11 cellular contexts compared by ENCODE assay signal in genomic region chr5:1930501-1930879, GRCh38. TPM values are rescaled to one million over a fixed set of nuclear protein-coding genes. Genes with fewer than 3 reads are reported as not detected.
A peak's percentile ranks its signal among the peaks of the same experiment; 100 is the strongest.
DNase-seq lines count a peak whose midpoint lies in the region; ATAC-seq, FAIRE-seq and TF ChIP-seq lines count a peak whose summit lies in the region.
"Had no signal": no experiment of that assay in that cellular context is flagged by ENCODE, and none has a peak within 500 bp of the region (broad histone marks: within the 10 kb centered on the region; RNA-seq: fewer than 3 reads in every experiment).

No MANE protein-coding gene starts in this region.

- peak overlapping the region; percentile 22 for H3K4me3 ChIP-seq in bronchial epithelial cell (ENCODE audit: low read depth, low read length)
- peak overlapping the region; percentile 65 for H3K4me3 ChIP-seq in iPS-20b (ENCODE audit: low read length)
- no peak overlapping the region for H3K4me3 ChIP-seq in small intestine (ENCODE audit: low read depth in 1 of 2, low read length in 2 of 2)

- H3K27ac ChIP-seq in iPS-20b (ENCODE audit: low read length), result no peak overlapping the region
- no peak overlapping the region for H3K27ac ChIP-seq in small intestine (ENCODE audit: low read depth in 1 of 2, low read length in 1 of 2)

- peaks cover 21% of the 10 kb centered on the region for H3K27me3 Mint-ChIP-seq in stimulated activated memory B cell treated with anti-CD40 and anti-IgM and Interleukin-4, amounts not matched to agents 10 μg/mL and 1 μg/mL and 100 μg/mL, for 72 hours

- no peaks in the 10 kb centered on the region for H3K36me3 Mint-ChIP-seq in stimulated activated memory B cell treated with anti-CD40 and anti-IgM and Interleukin-4, amounts not matched to agents 10 μg/mL and 1 μg/mL and 100 μg/mL, for 72 hours
- H3K36me3 Mint-ChIP-seq: activated CD8-positive, alpha-beta memory T cell treated with anti-CD3 and anti-CD28 coated beads, Interleukin-2, amount 10 ng/mL, durations not matched to agents 7 days and 5 days had no signal

- no peaks in the 10 kb centered on the region for H3K4me1 Mint-ChIP-seq in stimulated activated memory B cell treated with anti-CD40 and anti-IgM and Interleukin-4, amounts not matched to agents 10 μg/mL and 1 μg/mL and 100 μg/mL, for 72 hours
- H3K4me1 Mint-ChIP-seq: activated CD8-positive, alpha-beta memory T cell treated with anti-CD3 and anti-CD28 coated beads, Interleukin-2, amount 10 ng/mL, durations not matched to agents 7 days and 5 days had no signal

- H3K27ac Mint-ChIP-seq in stimulated activated memory B cell treated with anti-CD40 and anti-IgM and Interleukin-4, amounts not matched to agents 10 μg/mL and 1 μg/mL and 100 μg/mL, for 72 hours, result no peak overlapping the region
- H3K27ac Mint-ChIP-seq: activated CD8-positive, alpha-beta memory T cell treated with anti-CD3 and anti-CD28 coated beads, Interleukin-2, amount 10 ng/mL, durations not matched to agents 7 days and 5 days had no signal

- no peaks in the 10 kb centered on the region for H3K27me3 ChIP-seq in bronchial epithelial cell (ENCODE audit: control insufficient read depth, insufficient read depth, low read length)
- H3K27me3 ChIP-seq in iPS-20b (ENCODE audit: insufficient read depth, low read length), result peaks cover 52% of the 10 kb centered on the region
- peaks cover 13 to 21% of the 10 kb centered on the region in 2 donors for H3K27me3 ChIP-seq in small intestine (ENCODE audit: control insufficient read depth in 2 of 2, insufficient read depth in 2 of 2, low read length in 2 of 2)

- H3K4me3 Mint-ChIP-seq in stimulated activated memory B cell treated with anti-CD40 and anti-IgM and Interleukin-4, amounts not matched to agents 10 μg/mL and 1 μg/mL and 100 μg/mL, for 72 hours, result no peak overlapping the region
- H3K4me3 Mint-ChIP-seq: activated CD8-positive, alpha-beta memory T cell treated with anti-CD3 and anti-CD28 coated beads, Interleukin-2, amount 10 ng/mL, durations not matched to agents 7 days and 5 days had no signal

- DNase-seq in GM20000 (ENCODE audit: low spot score), result peak; percentile 45
- DNase-seq in bronchial epithelial cell (ENCODE audit: low read depth), result no peak
- no peak for DNase-seq in NOMO-1 treated with dmso at 0.1 percent for 144 hours (lab: John Stamatoyannopoulos, UW; ENCODE audit: unreplicated experiment)
- DNase-seq in small intestine, result no peak
- no peak for DNase-seq in H54 (ENCODE audit: insufficient read length, low spot score)
- DNase-seq: activated CD8-positive, alpha-beta memory T cell treated with anti-CD3 and anti-CD28 coated beads, Interleukin-2, amount 10 ng/mL, durations not matched to agents 7 days and 5 days; central memory CD4-positive, alpha-beta T cell; NCI-H2081 had no signal

- H3K36me3 ChIP-seq in bronchial epithelial cell (ENCODE audit: control insufficient read depth, insufficient read depth, low read length), result no peaks in the 10 kb centered on the region
- H3K36me3 ChIP-seq in iPS-20b (ENCODE audit: insufficient read depth, low read depth, low read length), result no peaks in the 10 kb centered on the region
- no peaks in the 10 kb centered on the region for H3K36me3 ChIP-seq in small intestine (ENCODE audit: control insufficient read depth in 2 of 2, insufficient read depth in 2 of 2, low read length in 2 of 2)

- 2 to 10% (median 7%) methylated on average over 23 to 27 of the region's 27 CpGs for WGBS in small intestine, 3 donors

- no peaks in the 10 kb centered on the region for H3K9me3 Mint-ChIP-seq in stimulated activated memory B cell treated with anti-CD40 and anti-IgM and Interleukin-4, amounts not matched to agents 10 μg/mL and 1 μg/mL and 100 μg/mL, for 72 hours

- H3K9ac ChIP-seq in iPS-20b (ENCODE audit: low read depth, low read length), result no peak overlapping the region

- no peak for TF ChIP-seq CTCF in GM20000 (IDR thresholded peaks at IDR 0.05; ENCODE audit: extremely low read depth, missing control alignments)
- TF ChIP-seq CTCF in bronchial epithelial cell (IDR thresholded peaks at IDR 0.05; ENCODE audit: insufficient read depth, low read length, severe bottlenecking), result no peak

- TF ChIP-seq POLR2A in H54 (IDR thresholded peaks at IDR 0.05; ENCODE audit: low read depth, low read length), result no peak

- peak; percentile 18 for ATAC-seq in stimulated activated memory B cell treated with anti-CD40 and anti-IgM and Interleukin-4, amounts not matched to agents 10 μg/mL and 1 μg/mL and 100 μg/mL, for 72 hours
- no peak for ATAC-seq in HG03457 (IDR thresholded peaks at IDR 0.05; ENCODE audit: unreplicated experiment)
- ATAC-seq: activated CD8-positive, alpha-beta memory T cell treated with anti-CD3 and anti-CD28 coated beads, Interleukin-2, amount 10 ng/mL, durations not matched to agents 7 days and 5 days had no signal

- FAIRE-seq in bronchial epithelial cell (lab: Jason Lieb, UNC) (no peak), small intestine (lab: Jason Lieb, UNC) (no peak), H54 (lab: Jason Lieb, UNC) (no peak)

- H3K9me3 ChIP-seq in iPS-20b (ENCODE audit: insufficient read depth, low read depth, low read length) (no peaks in the 10 kb centered on the region), small intestine (ENCODE audit: control insufficient read depth, low read depth) (no peaks in the 10 kb centered on the region)

- H3K4me1 ChIP-seq in iPS-20b (ENCODE audit: insufficient read depth, low read length) (peaks cover 5% of the 10 kb centered on the region), small intestine (ENCODE audit: control insufficient read depth in 2 of 2, insufficient read depth in 1 of 2, low read depth in 1 of 2, low read length in 1 of 2) (no peaks in the 10 kb centered on the region)

RNA-seq across cellular contexts. Expression of gene IRX4, which starts 47.8 kb away (rescaled TPM):
- under 0.01 and 1.1 TPM in 2 replicates for total RNA-seq in bronchial epithelial cell
- polyA plus RNA-seq in small intestine, result under 1 TPM in 1 of 3 donors, not detected in 2; 0.03 TPM
- total RNA-seq: activated CD8-positive, alpha-beta memory T cell treated with anti-CD3 and anti-CD28 coated beads, Interleukin-2, amount 10 ng/mL, durations not matched to agents 7 days and 5 days had no signal

Comparison
In these comparisons a context has a peak if more than half of its experiments do, and no peak if none do; other contexts are left out.
1. H3K4me3 ChIP-seq: peak in bronchial epithelial cell (single experiment) and iPS-20b (single experiment); none in small intestine (0 of 2).